ENCODE assay signal across 8 cellular contexts in the genomic region with DNA sequence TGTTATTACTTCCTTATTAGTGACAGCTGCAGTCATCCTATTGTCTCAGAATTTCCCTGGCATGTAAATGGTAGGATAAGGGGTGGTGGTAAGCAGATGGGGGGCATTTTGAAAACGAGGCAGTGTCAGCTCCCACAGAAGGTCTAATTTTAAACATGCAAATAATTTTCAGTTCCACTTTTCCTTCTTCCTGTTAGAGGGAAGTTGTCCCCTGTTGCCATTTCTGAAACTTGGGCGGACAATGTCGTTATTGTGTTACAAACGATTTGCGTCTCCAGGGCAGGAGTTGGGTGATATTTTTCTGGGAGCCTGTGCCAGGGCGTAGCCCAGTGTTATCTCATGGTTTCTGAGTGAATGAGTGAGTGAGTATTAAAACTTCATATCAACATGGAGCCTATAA. TPM values are rescaled to one million over a fixed set of nuclear protein-coding genes. Genes with fewer than 3 reads are reported as not detected.
DNase-seq lines count a peak whose midpoint lies in the region; TF ChIP-seq lines count a peak whose summit lies in the region.

No MANE protein-coding gene starts in this region.

- no peaks in the 10 kb centered on the region for H3K9me3 ChIP-seq in DOHH2 (ENCODE audit: control insufficient read depth, insufficient read depth, low read length)
- H3K9me3 ChIP-seq in Karpas-422 (ENCODE audit: low read length), result no peaks in the 10 kb centered on the region
- no peaks in the 10 kb centered on the region for H3K9me3 ChIP-seq in colonic mucosa
- H3K9me3 ChIP-seq in neutrophil, result no peaks in the 10 kb centered on the region

- H3K4me2 ChIP-seq in DOHH2 (ENCODE audit: low read length) (peak overlapping the region; percentile 69), Karpas-422 (ENCODE audit: low read depth, low read length, poor library complexity, severe bottlenecking) (peak overlapping the region; percentile 63)

- H3K27me3 ChIP-seq in DOHH2 (ENCODE audit: control insufficient read depth, low read length) (0 out of 2 replicates have a peak, but pooled peaks cover 2% of the 10 kb centered on the region), Karpas-422 (ENCODE audit: low read length) (no peaks in the 10 kb centered on the region), colonic mucosa (peaks cover 4% of the 10 kb centered on the region), neutrophil (no peaks in the 10 kb centered on the region)

- intact Hi-C loops in colonic mucosa (cut with DNase I), result no loop called here

- DNase-seq in Karpas-422, result peak; percentile 53
- peak; percentile 69 for DNase-seq in colonic mucosa
- DNase-seq in HPDE6-E6E7 (ENCODE audit: extremely low spot score), result no peak
- DNase-seq in NCI-H345 treated with DMSO at 0.1 percent for 48 hours (lab: John Stamatoyannopoulos, UW; ENCODE audit: unreplicated experiment), result no peak
- no peak for DNase-seq in GM19240 (ENCODE audit: insufficient read length, low spot score)
- no peak for DNase-seq in LoVo (ENCODE audit: low spot score)

- H3F3A ChIP-seq in DOHH2 (ENCODE audit: control insufficient read depth, insufficient read depth), result no peaks in the 10 kb centered on the region

- H3K4me1 ChIP-seq in DOHH2 (ENCODE audit: control insufficient read depth, low read length) (peaks cover 30% of the 10 kb centered on the region), Karpas-422 (ENCODE audit: low read length) (peaks cover 96% of the 10 kb centered on the region), colonic mucosa (peaks cover 41% of the 10 kb centered on the region), neutrophil (ENCODE audit: control insufficient read depth in 1 of 2, insufficient read depth in 1 of 2, low read depth in 1 of 2, low read length in 1 of 2) (peaks cover 98 to 100% of the 10 kb centered on the region in 2 experiments)

- no peaks in the 10 kb centered on the region for H4K20me1 ChIP-seq in DOHH2 (ENCODE audit: control insufficient read depth, insufficient read depth, low read depth, low read length)
- H4K20me1 ChIP-seq in Karpas-422 (ENCODE audit: insufficient read depth, low read depth, low read length), result peaks cover 40% of the 10 kb centered on the region

- no peaks in the 10 kb centered on the region for H3K36me3 ChIP-seq in DOHH2 (ENCODE audit: control insufficient read depth, low read length)
- H3K36me3 ChIP-seq in Karpas-422 (ENCODE audit: insufficient read depth, low read length), result peaks cover 51% of the 10 kb centered on the region
- H3K36me3 ChIP-seq in colonic mucosa, result no peaks in the 10 kb centered on the region
- no peaks in the 10 kb centered on the region for H3K36me3 ChIP-seq in neutrophil

- 0 out of 2 replicates have a peak overlapping the region, but pooled peaks have one; percentile 15 for H3K27ac ChIP-seq in DOHH2 (ENCODE audit: low read depth, low read length)
- peak overlapping the region; percentile 90 for H3K27ac ChIP-seq in Karpas-422 (ENCODE audit: low read length)
- H3K27ac ChIP-seq in colonic mucosa, result peak overlapping the region; percentile 86
- H3K27ac ChIP-seq in neutrophil, result peak overlapping the region; percentile 92

- H3K79me2 ChIP-seq in DOHH2 (ENCODE audit: control insufficient read depth, low read length) (no peaks in the 10 kb centered on the region), Karpas-422 (ENCODE audit: low read length) (peaks cover 100% of the 10 kb centered on the region)

- H2AFZ ChIP-seq in Karpas-422 (ENCODE audit: low read length), result no peak overlapping the region

- H3K9ac ChIP-seq in Karpas-422 (ENCODE audit: low read length) (peak overlapping the region; percentile 52), colonic mucosa (ENCODE audit: low read depth in 2 of 2, low read length in 2 of 2) (peak overlapping the region in 1 of 2 donors; percentile 66)

- H3K4me3 ChIP-seq in DOHH2 (ENCODE audit: low read length), result peak overlapping the region; percentile 61
- peak overlapping the region; percentile 33; the same call in 1 of the 2 replicates for H3K4me3 ChIP-seq in Karpas-422 (ENCODE audit: low read length)
- H3K4me3 ChIP-seq in colonic mucosa, result no peak overlapping the region
- H3K4me3 ChIP-seq in neutrophil (ENCODE audit: low read depth in 1 of 2, low read length in 1 of 2), result peak overlapping the region; percentile 25 to 39

- no peaks in the 10 kb centered on the region for H3K9me2 ChIP-seq in DOHH2 (replicated peaks; ENCODE audit: control insufficient read depth, low read length)
- no peaks in the 10 kb centered on the region for H3K9me2 ChIP-seq in Karpas-422 (replicated peaks; ENCODE audit: insufficient read depth, low read length)

- no peak for TF ChIP-seq CTCF in DOHH2 (IDR thresholded peaks at IDR 0.05; ENCODE audit: low read depth, low read length, poor library complexity, severe bottlenecking)
- TF ChIP-seq CTCF in colonic mucosa (IDR thresholded peaks at IDR 0.05), result no peak
- no peak for TF ChIP-seq CTCF in neutrophil (IDR thresholded peaks at IDR 0.05)

RNA-seq across cellular contexts. Expression of a gene that starts 7.4 kb away (rescaled TPM):
- 90.3 and 132 TPM in 2 replicates for total RNA-seq in Karpas-422 (2014; rRNA removed; shearing (Covaris generic); ENCODE audit: low replicate concordance)
- 10 to 100 TPM; 37.5 to 45.7 TPM for total RNA-seq in colonic mucosa

Comparison
In these comparisons a context has a peak if more than half of its experiments do, and no peak if none do; other contexts are left out.
1. H3K27ac ChIP-seq: peak in every context shown above with its lines; median percentile 92 in neutrophil; 90 in Karpas-422; 86 in colonic mucosa; 15 in DOHH2.
2. DNase-seq: peak in Karpas-422 (single experiment) and colonic mucosa (single experiment); none in HPDE6-E6E7 (single experiment), NCI-H345 treated with DMSO at 0.1 percent for 48 hours (single experiment), GM19240 (single experiment) and LoVo (single experiment).